Comparison of ENCODE assay signal across 17 cellular contexts in the genomic region with DNA sequence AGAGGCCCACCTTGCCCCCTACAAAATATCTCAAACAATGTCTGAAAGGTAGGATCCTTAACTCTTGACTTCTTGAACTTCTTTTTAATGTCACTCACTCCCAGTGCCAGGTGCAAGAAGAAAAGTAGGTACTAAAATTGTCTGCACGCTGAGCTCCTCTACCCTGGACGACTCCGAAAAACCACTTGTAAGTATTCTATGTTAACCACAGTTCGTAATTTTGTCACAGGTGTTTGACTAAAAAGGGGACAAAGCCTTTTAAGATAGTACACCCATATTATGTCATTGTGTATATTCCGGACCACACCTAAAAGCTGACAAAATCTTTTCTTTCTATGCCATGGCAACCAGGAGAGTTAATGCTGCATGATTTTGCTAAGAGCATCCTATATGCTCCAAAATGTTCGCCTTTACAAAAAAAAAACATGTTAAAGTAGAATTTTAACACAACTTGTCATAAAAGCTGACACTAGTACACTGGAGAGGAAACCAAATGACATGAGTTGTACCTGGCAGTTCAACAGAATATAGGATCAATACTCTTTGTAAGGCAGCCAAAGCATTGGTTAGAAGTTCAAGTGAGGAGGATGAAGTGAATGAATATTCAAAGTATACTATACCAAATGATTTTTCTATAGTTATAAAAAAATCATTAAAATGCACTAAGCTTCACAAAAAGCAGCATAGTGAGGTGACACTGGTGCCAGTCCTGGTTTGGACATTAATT.
A peak's percentile ranks its signal among the peaks of the same experiment; 100 is the strongest.
DNase-seq lines count a peak whose midpoint lies in the region; ATAC-seq lines count a peak whose summit lies in the region.
"Had no signal": no experiment of that assay in that cellular context is flagged by ENCODE, and none has a peak within 500 bp of the region (broad histone marks: within the 10 kb centered on the region; RNA-seq: fewer than 3 reads in every experiment).

No MANE protein-coding gene starts in this region.

- peak overlapping the region; percentile 64 for H3K27ac Mint-ChIP-seq in activated CD8-positive, alpha-beta T cell treated with anti-CD3 and anti-CD28 coated beads, Interleukin-2, amount 10 ng/mL, durations not matched to agents 7 days and 5 days
- peak overlapping the region; percentile 38 for H3K27ac Mint-ChIP-seq in memory B cell

- no peak overlapping the region for H3K4me3 ChIP-seq in Jurkat, Clone E6-1 (ENCODE audit: low read length)
- no peak overlapping the region for H3K4me3 ChIP-seq in H7 (ENCODE audit: insufficient read depth, low read depth, low read length)
- H3K4me3 ChIP-seq: BLaER1 treated with 17β-estradiol and CSF1 and Interleukin-3, amounts not matched to agents 10 nM and 100 nM; sigmoid colon; tibial nerve had no signal

- CTCF ChIA-PET in activated CD8-positive, alpha-beta T cell treated with anti-CD3 and anti-CD28 coated beads, Interleukin-2, amount 10 ng/mL, durations not matched to agents 7 days and 5 days (lab: Charles Lee), result interaction anchor here (0.6 to 1.9 kb wide), 15 partner anchors 9 to 138 kb away, joined by 3 to 5 read pairs (median 3); no protein-coding TSS in a partner anchor

- H3K9me3 Mint-ChIP-seq in activated CD8-positive, alpha-beta T cell treated with anti-CD3 and anti-CD28 coated beads, Interleukin-2, amount 10 ng/mL, durations not matched to agents 7 days and 5 days (ENCODE audit: insufficient read depth), result no peaks in the 10 kb centered on the region
- H3K9me3 Mint-ChIP-seq in memory B cell, result no peaks in the 10 kb centered on the region

- no peaks in the 10 kb centered on the region for H3K36me3 ChIP-seq in H7 (replicated peaks; ENCODE audit: control insufficient read depth, insufficient read depth, low read length)
- H3K36me3 ChIP-seq: BLaER1 treated with 17β-estradiol and CSF1 and Interleukin-3, amounts not matched to agents 10 nM and 100 nM; sigmoid colon; tibial nerve had no signal

- no peaks in the 10 kb centered on the region for H3K27me3 ChIP-seq in H7 (ENCODE audit: control insufficient read depth, insufficient read depth, low read length)
- H3K27me3 ChIP-seq: BLaER1 treated with 17β-estradiol and CSF1 and Interleukin-3, amounts not matched to agents 10 nM and 100 nM; sigmoid colon; tibial nerve had no signal

- no peaks in the 10 kb centered on the region for H3K27me3 Mint-ChIP-seq in activated CD8-positive, alpha-beta T cell treated with anti-CD3 and anti-CD28 coated beads, Interleukin-2, amount 10 ng/mL, durations not matched to agents 7 days and 5 days (ENCODE audit: low read depth)
- no peaks in the 10 kb centered on the region for H3K27me3 Mint-ChIP-seq in memory B cell

- H3K4me3 Mint-ChIP-seq in activated CD8-positive, alpha-beta T cell treated with anti-CD3 and anti-CD28 coated beads, Interleukin-2, amount 10 ng/mL, durations not matched to agents 7 days and 5 days, result no peak overlapping the region
- H3K4me3 Mint-ChIP-seq in memory B cell, result no peak overlapping the region

- POLR2A ChIA-PET in activated CD8-positive, alpha-beta T cell treated with anti-CD3 and anti-CD28 coated beads, Interleukin-2, amount 10 ng/mL, durations not matched to agents 7 days and 5 days (lab: Charles Lee), result interaction anchor here (0.6 to 0.9 kb wide), 2 partner anchors 10 to 44 kb away, joined by 3 to 6 read pairs; no protein-coding TSS in a partner anchor

- peaks cover 4% of the 10 kb centered on the region for H3K36me3 Mint-ChIP-seq in activated CD8-positive, alpha-beta T cell treated with anti-CD3 and anti-CD28 coated beads, Interleukin-2, amount 10 ng/mL, durations not matched to agents 7 days and 5 days (ENCODE audit: low read depth)
- no peaks in the 10 kb centered on the region for H3K36me3 Mint-ChIP-seq in memory B cell

- peaks cover 26% of the 10 kb centered on the region for H3K4me1 Mint-ChIP-seq in activated CD8-positive, alpha-beta T cell treated with anti-CD3 and anti-CD28 coated beads, Interleukin-2, amount 10 ng/mL, durations not matched to agents 7 days and 5 days (ENCODE audit: low read depth)
- peaks cover 24% of the 10 kb centered on the region for H3K4me1 Mint-ChIP-seq in memory B cell

- DNase-seq in NCI-H2107 treated with DMSO at 0.1 percent for 48 hours (lab: John Stamatoyannopoulos, UW; ENCODE audit: unreplicated experiment) (peak; percentile 28), NCI-H2107 (lab: John Stamatoyannopoulos, UW) (no peak), memory B cell (ENCODE audit: low spot score in 2 of 2) (no peak), H4 (ENCODE audit: low spot score) (no peak), AG08396 (ENCODE audit: low spot score) (no peak), H7 (no peak)
- DNase-seq in Jurkat, Clone E6-1 (ENCODE audit: low read depth, low spot score), result peak; percentile 93
- DNase-seq in activated CD8-positive, alpha-beta T cell treated with anti-CD3 and anti-CD28 coated beads, Interleukin-2, amount 10 ng/mL, durations not matched to agents 7 days and 5 days, result no peak
- DNase-seq: amniotic stem cell, DMS79, HCEC 1CT, NCI-H1930, NCI-H524 treated with DMSO at 0.1 percent for 48 hours, PC-3, sigmoid colon had no signal

- ATAC-seq in activated CD8-positive, alpha-beta T cell treated with anti-CD3 and anti-CD28 coated beads, Interleukin-2, amount 10 ng/mL, durations not matched to agents 7 days and 5 days, result peak; percentile 84
- ATAC-seq in memory B cell (ENCODE audit: low read depth), result no peak
- ATAC-seq: PC-3 had no signal

Comparison
In these comparisons a context has a peak if more than half of its experiments do, and no peak if none do; other contexts are left out.
1. DNase-seq: peak in NCI-H2107 treated with DMSO at 0.1 percent for 48 hours (single experiment) and Jurkat, Clone E6-1 (single experiment); none in NCI-H2107 (single experiment), activated CD8-positive, alpha-beta T cell treated with anti-CD3 and anti-CD28 coated beads, Interleukin-2, amount 10 ng/mL, durations not matched to agents 7 days and 5 days (single experiment), memory B cell (0 of 2), H4 (single experiment), AG08396 (single experiment) and H7 (single experiment).